Comparison of ENCODE assay signal across 8 cellular contexts in genomic region chr12:32400114-32400672, GRCh38. TPM values are rescaled to one million over a fixed set of nuclear protein-coding genes. Genes with fewer than 3 reads are reported as not detected.
DNase-seq lines count a peak whose midpoint lies in the region; ATAC-seq and TF ChIP-seq lines count a peak whose summit lies in the region.

No MANE protein-coding gene starts in this region.

- peaks cover 5% of the 10 kb centered on the region for H3K4me1 Mint-ChIP-seq in T-helper 2 cell treated with Interferon-gamma antibody and Interleukin-4, amounts not matched to agents 5 μg/mL and 100 μg/mL, for 36 hours (ENCODE audit: low read depth)
- peaks cover 5 to 13% (median 11%) of the 10 kb centered on the region in 3 donors for H3K4me1 Mint-ChIP-seq in T-cell
- H3K4me1 Mint-ChIP-seq in progenitor cell of endocrine pancreas (ENCODE audit: low read depth): peaks cover 18% of the 10 kb centered on the region

- POLR2A ChIA-PET in T-cell (lab: Charles Lee): no interaction called here

- H3K27ac Mint-ChIP-seq in T-helper 2 cell treated with Interferon-gamma antibody and Interleukin-4, amounts not matched to agents 5 μg/mL and 100 μg/mL, for 36 hours: no peak overlapping the region
- H3K27ac Mint-ChIP-seq in T-cell (no peak overlapping the region), progenitor cell of endocrine pancreas (peak overlapping the region; percentile 97)

- H3K9me3 ChIP-seq in gastroesophageal sphincter: no peaks in the 10 kb centered on the region

- H3K27me3 Mint-ChIP-seq in T-helper 2 cell treated with Interferon-gamma antibody and Interleukin-4, amounts not matched to agents 5 μg/mL and 100 μg/mL, for 36 hours (ENCODE audit: low read depth): peaks cover 47% of the 10 kb centered on the region
- H3K27me3 Mint-ChIP-seq in T-cell (peaks cover 35 to 43% of the 10 kb centered on the region in 2 donors), progenitor cell of endocrine pancreas (peaks cover 4% of the 10 kb centered on the region)

- H3K36me3 Mint-ChIP-seq in T-helper 2 cell treated with Interferon-gamma antibody and Interleukin-4, amounts not matched to agents 5 μg/mL and 100 μg/mL, for 36 hours (ENCODE audit: low read depth): no peaks in the 10 kb centered on the region
- H3K36me3 Mint-ChIP-seq in T-cell: no peaks in the 10 kb centered on the region
- H3K36me3 Mint-ChIP-seq in progenitor cell of endocrine pancreas (ENCODE audit: insufficient read depth): peaks cover 9% of the 10 kb centered on the region

- no peak for DNase-seq in T-helper 2 cell treated with Interferon-gamma antibody and Interleukin-4, amounts not matched to agents 5 μg/mL and 100 μg/mL, for 36 hours (ENCODE audit: low spot score)
- DNase-seq in T-helper 2 cell: no peak
- no peak for DNase-seq in T-cell
- no peak for DNase-seq in progenitor cell of endocrine pancreas (ENCODE audit: low spot score, unreplicated experiment)
- no peak for DNase-seq in NAMALWA (ENCODE audit: low spot score)
- no peak for DNase-seq in SW 1271 (lab: John Stamatoyannopoulos, UW)
- no peak for DNase-seq in mesenteric fat pad (ENCODE audit: low spot score)

- no peak for ATAC-seq in T-cell (replicated peaks in 1 of 4)
- ATAC-seq in gastroesophageal sphincter: no peak

- WGBS in gastroesophageal sphincter (ENCODE audit: low coverage in 1 of 2), 2 donors: 24 to 40% methylated on average over 7 to 10 of the region's 15 CpGs

- peak overlapping the region; percentile 65 for H3K4me3 Mint-ChIP-seq in T-helper 2 cell treated with Interferon-gamma antibody and Interleukin-4, amounts not matched to agents 5 μg/mL and 100 μg/mL, for 36 hours
- H3K4me3 Mint-ChIP-seq in T-cell: peak overlapping the region; percentile 70 to 86 (median 74)
- H3K4me3 Mint-ChIP-seq in progenitor cell of endocrine pancreas (ENCODE audit: low read depth): peak overlapping the region; percentile 95

- no peak for TF ChIP-seq CTCF in gastroesophageal sphincter (IDR thresholded peaks at IDR 0.05)
- TF ChIP-seq CTCF in progenitor cell of endocrine pancreas (IDR thresholded peaks at IDR 0.05; ENCODE audit: unreplicated experiment): no peak

- CTCF ChIA-PET in T-cell (lab: Charles Lee): interaction anchor here in 1 of 2 donors (0.5 kb wide), 1 partner anchor 747 kb away, joined by 3 read pairs; no protein-coding TSS in a partner anchor

- H3K36me3 ChIP-seq in gastroesophageal sphincter: no peaks in the 10 kb centered on the region

- peak overlapping the region; percentile 87 to 96 for H3K4me3 ChIP-seq in gastroesophageal sphincter

- TF ChIP-seq EP300 in gastroesophageal sphincter (IDR thresholded peaks at IDR 0.05): no peak

- H3K27ac ChIP-seq in gastroesophageal sphincter: peak overlapping the region in 3 of 4 donors; percentile 85 to 87 (median 87)

- H3K27me3 ChIP-seq in gastroesophageal sphincter: no peaks in the 10 kb centered on the region

- H3K9me3 Mint-ChIP-seq in T-helper 2 cell treated with Interferon-gamma antibody and Interleukin-4, amounts not matched to agents 5 μg/mL and 100 μg/mL, for 36 hours: no peaks in the 10 kb centered on the region
- H3K9me3 Mint-ChIP-seq in T-cell: no peaks in the 10 kb centered on the region
- no peaks in the 10 kb centered on the region for H3K9me3 Mint-ChIP-seq in progenitor cell of endocrine pancreas (ENCODE audit: low read depth)

- no peak for TF ChIP-seq POLR2A in gastroesophageal sphincter (IDR thresholded peaks at IDR 0.05)

- H3K4me1 ChIP-seq in gastroesophageal sphincter: peaks cover 0 to 35% (median 6%) of the 10 kb centered on the region in 3 donors

RNA-seq across cellular contexts. Expression of gene FGD4, which starts 0.8 kb away (rescaled TPM):
- total RNA-seq in T-cell: under 1 TPM; 0.18 to 0.79 (median 0.47) TPM
- total RNA-seq in gastroesophageal sphincter: 10 to 100 TPM; 22.1 to 56.7 (median 38.0) TPM
- total RNA-seq in progenitor cell of endocrine pancreas: 83.8 and 85.6 TPM in 2 replicates
- 41.6 TPM for total RNA-seq in mesenteric fat pad

Comparison
In these comparisons a context has a peak if more than half of its experiments do, and no peak if none do; other contexts are left out.
1. RNA of gene FGD4, which starts 0.8 kb away (total RNA-seq): 83.8 to 85.6 TPM in progenitor cell of endocrine pancreas, 41.6 TPM in mesenteric fat pad (single experiment) and 22.1 to 56.7 TPM in gastroesophageal sphincter; 0.18 to 0.79 TPM in T-cell; every median in the first group is over 10 times any median in the second.
2. Peak in every context shown above with its lines, with median percentiles within 50 percentile points of each other: H3K4me3 Mint-ChIP-seq.